In the genomic region with DNA sequence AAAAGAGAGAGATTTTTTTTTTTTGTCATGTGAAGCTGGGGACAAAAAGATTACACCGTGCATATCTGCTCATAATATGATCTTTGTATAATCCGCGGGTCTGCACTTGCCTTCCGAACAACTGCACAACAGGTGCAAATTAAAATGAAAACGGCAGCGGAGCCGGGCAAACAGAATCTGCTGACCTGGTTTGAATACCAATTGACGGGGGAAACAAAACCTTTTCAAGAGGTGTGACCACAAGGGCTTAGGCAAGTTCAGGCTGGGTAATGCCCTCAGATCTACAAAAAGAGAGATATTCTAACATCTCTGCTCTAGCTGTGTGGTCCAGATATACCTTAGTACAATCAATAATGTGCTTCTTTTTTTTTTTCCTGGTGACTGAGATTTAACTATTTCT, we compare ENCODE assay signal across 8 cellular contexts.
DNase-seq lines count a peak whose midpoint lies in the region; ATAC-seq, FAIRE-seq and TF ChIP-seq lines count a peak whose summit lies in the region.
"Had no signal": no experiment of that assay in that cellular context is flagged by ENCODE, and none has a peak within 500 bp of the region (broad histone marks: within the 10 kb centered on the region; RNA-seq: fewer than 3 reads in every experiment).

No MANE protein-coding gene starts in this region.

- DNase-seq in Peyer's patch = peak in 1 of 3 donors; percentile 45
- peak; percentile 55 to 71 (median 59) for DNase-seq in immature natural killer cell
- no peak for DNase-seq in suprapubic skin (ENCODE audit: low spot score in 2 of 2)
- no peak for DNase-seq in urothelium cell line (ENCODE audit: low spot score)
- no peak for DNase-seq in HCEC 1CT

- TF ChIP-seq EP300 in suprapubic skin (IDR thresholded peaks at IDR 0.05) = no peak

- TF ChIP-seq CTCF in Peyer's patch (IDR thresholded peaks at IDR 0.05) (no peak), suprapubic skin (IDR thresholded peaks at IDR 0.05) (no peak)

- peaks cover 2 to 7% (median 3%) of the 10 kb centered on the region in 3 donors for H3K27me3 Mint-ChIP-seq in immature natural killer cell (ENCODE audit: low read depth in 3 of 3)

- H3K4me1 ChIP-seq in HUES48 (ENCODE audit: control insufficient read depth, insufficient read depth, low read length) = peaks cover 29% of the 10 kb centered on the region
- peaks cover 0 to 14% (median 0%) of the 10 kb centered on the region in 4 donors for H3K4me1 ChIP-seq in Peyer's patch
- H3K4me1 ChIP-seq in suprapubic skin = peaks cover 25% of the 10 kb centered on the region

- no peak for FAIRE-seq in urothelium cell line (lab: Jason Lieb, UNC)

- H3K36me3 ChIP-seq in HUES48 (ENCODE audit: control insufficient read depth, insufficient read depth, low read length) (no peaks in the 10 kb centered on the region), Peyer's patch (no peaks in the 10 kb centered on the region), suprapubic skin (peaks cover 3% of the 10 kb centered on the region)

- H3K9me3 ChIP-seq in HUES48 (ENCODE audit: control insufficient read depth, insufficient read depth, low read length) (no peaks in the 10 kb centered on the region), Peyer's patch (no peaks in the 10 kb centered on the region), suprapubic skin (no peaks in the 10 kb centered on the region)

- H3K9me3 Mint-ChIP-seq in immature natural killer cell = no peaks in the 10 kb centered on the region

- H3K27ac Mint-ChIP-seq in immature natural killer cell = no peak overlapping the region

- H3K27me3 ChIP-seq in HUES48 (ENCODE audit: control insufficient read depth, insufficient read depth, low read length) (no peaks in the 10 kb centered on the region), Peyer's patch (no peaks in the 10 kb centered on the region), suprapubic skin (no peaks in the 10 kb centered on the region)

- H3K4me3 ChIP-seq in HUES48 (ENCODE audit: low read depth, low read length) (no peak overlapping the region), Peyer's patch (no peak overlapping the region), suprapubic skin (no peak overlapping the region)

- peaks cover 0 to 46% of the 10 kb centered on the region in 2 donors for H3K4me1 Mint-ChIP-seq in immature natural killer cell

- H3K4me3 Mint-ChIP-seq in immature natural killer cell = no peak overlapping the region
- H3K4me3 Mint-ChIP-seq: neural crest cell had no signal

- TF ChIP-seq POLR2A in Peyer's patch (IDR thresholded peaks at IDR 0.05) (no peak), suprapubic skin (IDR thresholded peaks at IDR 0.05) (no peak)

- peaks cover 6 to 23% (median 21%) of the 10 kb centered on the region in 3 donors for H3K36me3 Mint-ChIP-seq in immature natural killer cell

- H3K27ac ChIP-seq in HUES48 (ENCODE audit: low read depth, low read length) = peak overlapping the region; percentile 70
- H3K27ac ChIP-seq in Peyer's patch = peak overlapping the region; percentile 33 to 68 (median 56)
- peak overlapping the region; percentile 58 for H3K27ac ChIP-seq in suprapubic skin

- no peak overlapping the region for H3K9ac ChIP-seq in HUES48 (ENCODE audit: low read depth, low read length)

- 46% methylated on average over 8 of the region's 8 CpGs for WGBS in suprapubic skin

- no peak for ATAC-seq in HG03521 (IDR thresholded peaks at IDR 0.05; ENCODE audit: unreplicated experiment)

Comparison
In these comparisons a context has a peak if more than half of its experiments do, and no peak if none do; other contexts are left out.
1. DNase-seq: peak in immature natural killer cell (3 of 3); none in suprapubic skin (0 of 2), urothelium cell line (single experiment) and HCEC 1CT (single experiment).
2. Peak in every context shown above with its lines, with median percentiles within 50 percentile points of each other: H3K27ac ChIP-seq.